8 cellular contexts compared by ENCODE assay signal in genomic region chr5:32076699-32077695, GRCh38.
A peak's percentile ranks its signal among the peaks of the same experiment; 100 is the strongest.
DNase-seq lines count a peak whose midpoint lies in the region; ATAC-seq and TF ChIP-seq lines count a peak whose summit lies in the region.

No MANE protein-coding gene starts in this region.

- no peak overlapping the region for H2BK12ac ChIP-seq in trophoblast cell (ENCODE audit: low read length)

- no peak overlapping the region for H2BK5ac ChIP-seq in trophoblast cell (ENCODE audit: low read depth, low read length, poor library complexity)

- H2AK5ac ChIP-seq in trophoblast cell (ENCODE audit: low read length): no peak overlapping the region

- no peak overlapping the region for H3K4me2 ChIP-seq in trophoblast cell (ENCODE audit: low read length)

- ATAC-seq in GM21723 (IDR thresholded peaks at IDR 0.05; ENCODE audit: unreplicated experiment) (peak; percentile 60), HG03571 (IDR thresholded peaks at IDR 0.05; ENCODE audit: unreplicated experiment) (no peak), HG03159 (IDR thresholded peaks at IDR 0.05; ENCODE audit: unreplicated experiment) (no peak)

- H3K4me1 ChIP-seq in trophoblast cell (ENCODE audit: control insufficient read depth in 1 of 2, insufficient read depth in 2 of 2, low read length in 2 of 2): no peaks in the 10 kb centered on the region

- H2BK120ac ChIP-seq in trophoblast cell (ENCODE audit: insufficient read depth, low read length, poor library complexity): no peak overlapping the region

- H3K9ac ChIP-seq in trophoblast cell (ENCODE audit: low read length): no peak overlapping the region

- no peaks in the 10 kb centered on the region for H3K36me3 ChIP-seq in trophoblast cell (ENCODE audit: control insufficient read depth in 1 of 2, insufficient read depth in 2 of 2, low read length in 2 of 2)

- H3K27ac ChIP-seq in trophoblast cell (ENCODE audit: low read depth, low read length): no peak overlapping the region

- H3K4me3 ChIP-seq in foreskin fibroblast (ENCODE audit: low read depth in 1 of 2, low read length in 2 of 2): no peak overlapping the region
- H3K4me3 ChIP-seq in trophoblast cell (ENCODE audit: low read depth, low read length): no peak overlapping the region

- no peaks in the 10 kb centered on the region for H3K9me3 ChIP-seq in trophoblast cell (ENCODE audit: insufficient read depth, low read depth, low read length)

- H3K27me3 ChIP-seq in trophoblast cell (ENCODE audit: insufficient read depth, low read length): no peaks in the 10 kb centered on the region

- no peak overlapping the region for H3K23ac ChIP-seq in trophoblast cell (ENCODE audit: low read length)

- no peak overlapping the region for H4K12ac ChIP-seq in trophoblast cell (ENCODE audit: low read depth, low read length)

- TF ChIP-seq CTCF in foreskin fibroblast (IDR thresholded peaks at IDR 0.05; ENCODE audit: low read depth, low read length): peak; percentile 62

- H4K8ac ChIP-seq in trophoblast cell (ENCODE audit: low read depth, low read length): no peak overlapping the region

- no peak overlapping the region for H2AFZ ChIP-seq in trophoblast cell (ENCODE audit: insufficient read depth, low read length, poor library complexity)

- H3K79me1 ChIP-seq in trophoblast cell (ENCODE audit: low read length): no peaks in the 10 kb centered on the region

- whole genome bisulfite sequencing in trophoblast cell (ENCODE audit: extremely low coverage, insufficient coverage, insufficient read length): no CpG with 5 or more reads among the region's 4 CpGs

- no peak overlapping the region for H3K14ac ChIP-seq in trophoblast cell (ENCODE audit: low read length)

- no peak overlapping the region for H3K4ac ChIP-seq in trophoblast cell (ENCODE audit: low read depth, low read length)

- DNase-seq in COR-L47 (lab: John Stamatoyannopoulos, UW): peak; percentile 6
- peak; percentile 73 for DNase-seq in NCI-H2171 treated with DMSO at 0.1 percent for 48 hours (lab: John Stamatoyannopoulos, UW)
- peak; percentile 64 for DNase-seq in activated CD4-positive, alpha-beta T cell treated with anti-CD3 and anti-CD28 coated beads for 48 hours
- peak; percentile 36 to 80 for DNase-seq in foreskin fibroblast
- peak; percentile 43 to 75 for DNase-seq in trophoblast cell

- H3K79me2 ChIP-seq in trophoblast cell (ENCODE audit: control insufficient read depth, insufficient read depth, low read length, poor library complexity): no peaks in the 10 kb centered on the region

- H3K18ac ChIP-seq in trophoblast cell (ENCODE audit: low read length): no peak overlapping the region

- no peak overlapping the region for H4K91ac ChIP-seq in trophoblast cell (ENCODE audit: low read depth, low read length)

Comparison
In these comparisons a context has a peak if more than half of its experiments do, and no peak if none do; other contexts are left out.
1. DNase-seq: peak in every context shown above with its lines; median percentile 73 in NCI-H2171 treated with DMSO at 0.1 percent for 48 hours; 64 in activated CD4-positive, alpha-beta T cell treated with anti-CD3 and anti-CD28 coated beads for 48 hours; 59 in trophoblast cell; 58 in foreskin fibroblast; 6 in COR-L47.